ENCODE assay signal across 17 cellular contexts in genomic region chr2:62208758-62209114, GRCh38. TPM values are rescaled to one million over a fixed set of nuclear protein-coding genes. Genes with fewer than 3 reads are reported as not detected.
DNase-seq lines count a peak whose midpoint lies in the region; ATAC-seq, FAIRE-seq and TF ChIP-seq lines count a peak whose summit lies in the region.
"Had no signal": no experiment of that assay in that cellular context is flagged by ENCODE, and none has a peak within 500 bp of the region (broad histone marks: within the 10 kb centered on the region; RNA-seq: fewer than 3 reads in every experiment).

No MANE protein-coding gene starts in this region.

- no peaks in the 10 kb centered on the region for H3K27me3 Mint-ChIP-seq in CD4-positive, alpha-beta T cell
- H3K27me3 Mint-ChIP-seq in CD8-positive, alpha-beta T cell (ENCODE audit: low read depth) = no peaks in the 10 kb centered on the region
- H3K27me3 Mint-ChIP-seq in activated T-cell treated with anti-CD3 and anti-CD28 coated beads, Interleukin-2, amount 50 U/mL, for 72 hours (ENCODE audit: low read depth) = no peaks in the 10 kb centered on the region

- no peaks in the 10 kb centered on the region for H3K27me3 ChIP-seq in CD4-positive, alpha-beta T cell (ENCODE audit: control insufficient read depth, insufficient read depth, low read length)
- no peaks in the 10 kb centered on the region for H3K27me3 ChIP-seq in CD8-positive, alpha-beta T cell (ENCODE audit: insufficient read depth, low read length)

- intact Hi-C loops in CD4-positive, alpha-beta T cell (cut with DNase I, micrococcal nuclease) = no loop called here
- intact Hi-C loops in CD8-positive, alpha-beta T cell (cut with DNase I, micrococcal nuclease) = no loop called here
- intact Hi-C loops in mucosa of descending colon (cut with DNase I, micrococcal nuclease) = no loop called here
- intact Hi-C loops in left colon (cut with DNase I, micrococcal nuclease) = no loop called here

- H3K4me3 Mint-ChIP-seq in CD4-positive, alpha-beta T cell = no peak overlapping the region
- H3K4me3 Mint-ChIP-seq in CD8-positive, alpha-beta T cell = peak overlapping the region; percentile 44
- H3K4me3 Mint-ChIP-seq in activated T-cell treated with anti-CD3 and anti-CD28 coated beads, Interleukin-2, amount 50 U/mL, for 72 hours = peak overlapping the region; percentile 37 to 66

- CTCF ChIA-PET in CD4-positive, alpha-beta T cell (lab: Charles Lee) = interaction anchor here (1.2 kb wide), 1 partner anchor 8 kb away, joined by 3 read pairs; no protein-coding TSS in a partner anchor
- CTCF ChIA-PET in CD8-positive, alpha-beta T cell (lab: Charles Lee) = interaction anchor here (0.6 kb wide), 1 partner anchor 91 kb away, joined by 4 read pairs; no protein-coding TSS in a partner anchor

- H3K36me3 ChIP-seq in CD8-positive, alpha-beta T cell (ENCODE audit: insufficient read depth, low read length) = no peaks in the 10 kb centered on the region
- no peaks in the 10 kb centered on the region for H3K36me3 ChIP-seq in mucosa of descending colon (ENCODE audit: low read depth)

- peak in 1 of 10 experiments; percentile 11 for DNase-seq in CD4-positive, alpha-beta T cell
- peak in 6 of 7 experiments; percentile 23 to 71 (median 57) for DNase-seq in CD8-positive, alpha-beta T cell
- DNase-seq in activated T-cell treated with anti-CD3 and anti-CD28 coated beads, Interleukin-2, amount 50 U/mL, for 72 hours = peak; percentile 49 to 55
- DNase-seq in mucosa of descending colon = no peak
- DNase-seq in GM03348 (ENCODE audit: low spot score) = no peak
- no peak for DNase-seq in left colon
- no peak for DNase-seq in urothelium cell line (ENCODE audit: low spot score)
- no peak for DNase-seq in AG20443 (ENCODE audit: low spot score)
- DNase-seq: cerebellar nuclear complex; left cardiac atrium; NCI-H1092 treated with DMSO at 0.1 percent for 48 hours; NCI-H2171 treated with DMSO at 0.1 percent for 48 hours; retina; stimulated activated CD4-positive, alpha-beta T cell treated with anti-CD3 and anti-CD28 coated beads, Interleukin-4, amount 100 ng/mL, for 1 hour had no signal

- peak; percentile 44 for ATAC-seq in CD4-positive, alpha-beta T cell (ENCODE audit: poor library complexity)
- ATAC-seq in CD8-positive, alpha-beta T cell = peak; percentile 77
- peak; percentile 82 to 94 for ATAC-seq in activated T-cell treated with anti-CD3 and anti-CD28 coated beads, Interleukin-2, amount 50 U/mL, for 72 hours (replicated peaks in 1 of 2)
- ATAC-seq in mucosa of descending colon (peak; percentile 29), left colon (no peak)

- H3K4me1 ChIP-seq in CD8-positive, alpha-beta T cell (ENCODE audit: insufficient read depth, low read length) = peaks cover 77% of the 10 kb centered on the region
- H3K4me1 ChIP-seq in mucosa of descending colon (ENCODE audit: low read depth) = no peaks in the 10 kb centered on the region

- peaks cover 11% of the 10 kb centered on the region for H3K9me3 ChIP-seq in CD4-positive, alpha-beta T cell (ENCODE audit: control insufficient read depth, low read length)
- H3K9me3 ChIP-seq in CD8-positive, alpha-beta T cell (ENCODE audit: low read length) = no peaks in the 10 kb centered on the region
- peaks cover 2% of the 10 kb centered on the region for H3K9me3 ChIP-seq in mucosa of descending colon

- POLR2A ChIA-PET in CD4-positive, alpha-beta T cell (lab: Charles Lee) = interaction anchor here (1.5 kb wide), 1 partner anchor 9 kb away, joined by 4 read pairs; no protein-coding TSS in a partner anchor
- POLR2A ChIA-PET in CD8-positive, alpha-beta T cell (lab: Charles Lee) = interaction anchor here (1.2 to 2.0 kb wide), 2 partner anchors 9 to 13 kb away, joined by 3 to 6 read pairs; partner anchors contain the start of gene B3GNT2

- H3K9me3 Mint-ChIP-seq in CD4-positive, alpha-beta T cell = peaks cover 3% of the 10 kb centered on the region
- H3K9me3 Mint-ChIP-seq in CD8-positive, alpha-beta T cell = peaks cover 5% of the 10 kb centered on the region
- peaks cover 2 to 4% of the 10 kb centered on the region in 2 donors for H3K9me3 Mint-ChIP-seq in activated T-cell treated with anti-CD3 and anti-CD28 coated beads, Interleukin-2, amount 50 U/mL, for 72 hours

- TF ChIP-seq CTCF in CD4-positive, alpha-beta T cell (IDR thresholded peaks at IDR 0.05) = no peak
- TF ChIP-seq CTCF in CD8-positive, alpha-beta T cell (IDR thresholded peaks at IDR 0.05) = no peak
- TF ChIP-seq CTCF in mucosa of descending colon (IDR thresholded peaks at IDR 0.05) = no peak

- H3K27ac ChIP-seq in CD4-positive, alpha-beta T cell (ENCODE audit: low read depth, low read length) = no peak overlapping the region
- peak overlapping the region; percentile 26 for H3K27ac ChIP-seq in CD8-positive, alpha-beta T cell (ENCODE audit: low read depth, low read length)
- H3K27ac ChIP-seq: C4-2B, VCaP had no signal

- peaks cover 42% of the 10 kb centered on the region for H3K36me3 Mint-ChIP-seq in CD4-positive, alpha-beta T cell (ENCODE audit: low read depth)
- peaks cover 39% of the 10 kb centered on the region for H3K36me3 Mint-ChIP-seq in CD8-positive, alpha-beta T cell
- H3K36me3 Mint-ChIP-seq in activated T-cell treated with anti-CD3 and anti-CD28 coated beads, Interleukin-2, amount 50 U/mL, for 72 hours (ENCODE audit: insufficient read depth in 2 of 2) = peaks cover 22 to 35% of the 10 kb centered on the region in 2 donors

- no peak for FAIRE-seq in urothelium cell line (lab: Jason Lieb, UNC)
- FAIRE-seq: HTR-8/SVneo had no signal

- H3K4me1 Mint-ChIP-seq in CD4-positive, alpha-beta T cell (ENCODE audit: low read depth) = peaks cover 83% of the 10 kb centered on the region
- peaks cover 96% of the 10 kb centered on the region for H3K4me1 Mint-ChIP-seq in CD8-positive, alpha-beta T cell (ENCODE audit: low read depth)
- peaks cover 99% of the 10 kb centered on the region for H3K4me1 Mint-ChIP-seq in activated T-cell treated with anti-CD3 and anti-CD28 coated beads, Interleukin-2, amount 50 U/mL, for 72 hours (ENCODE audit: low read depth)

- no peak overlapping the region for H3K4me3 ChIP-seq in CD8-positive, alpha-beta T cell (ENCODE audit: low read depth, low read length)
- no peak overlapping the region for H3K4me3 ChIP-seq in mucosa of descending colon

- H3K27ac Mint-ChIP-seq in CD4-positive, alpha-beta T cell = peak overlapping the region; percentile 28
- H3K27ac Mint-ChIP-seq in CD8-positive, alpha-beta T cell = peak overlapping the region; percentile 92
- peak overlapping the region; percentile 66 for H3K27ac Mint-ChIP-seq in activated T-cell treated with anti-CD3 and anti-CD28 coated beads, Interleukin-2, amount 50 U/mL, for 72 hours

RNA-seq across cellular contexts. Expression of gene B3GNT2, which starts 12.8 kb away (rescaled TPM):
- 10 to 100 TPM; 47.7 TPM for total RNA-seq in CD4-positive, alpha-beta T cell
- total RNA-seq in CD8-positive, alpha-beta T cell = 10 to 100 TPM; 74.1 to 77.9 TPM
- 10 to 100 TPM; 46.2 to 47.2 TPM for total RNA-seq in activated T-cell treated with anti-CD3 and anti-CD28 coated beads, Interleukin-2, amount 50 U/mL, for 72 hours
- 10 to 100 TPM; 27.1 to 44.6 (median 30.0) TPM for total RNA-seq in mucosa of descending colon
- total RNA-seq in left colon = 10 to 100 TPM; 27.6 to 49.5 TPM

Comparison
In these comparisons a context has a peak if more than half of its experiments do, and no peak if none do; other contexts are left out.
1. DNase-seq: peak in CD8-positive, alpha-beta T cell (6 of 7) and activated T-cell treated with anti-CD3 and anti-CD28 coated beads, Interleukin-2, amount 50 U/mL, for 72 hours (2 of 2); none in mucosa of descending colon (0 of 3), GM03348 (single experiment), left colon (0 of 2), urothelium cell line (single experiment) and AG20443 (single experiment).
2. H3K27ac Mint-ChIP-seq: peak in every context shown above with its lines; median percentile 92 in CD8-positive, alpha-beta T cell; 66 in activated T-cell treated with anti-CD3 and anti-CD28 coated beads, Interleukin-2, amount 50 U/mL, for 72 hours; 28 in CD4-positive, alpha-beta T cell.